25 cellular contexts compared by ENCODE assay signal in genomic region chr19:49854861-49855263, GRCh38. TPM values are rescaled to one million over a fixed set of nuclear protein-coding genes. Genes with fewer than 3 reads are reported as not detected.
DNase-seq lines count a peak whose midpoint lies in the region; ATAC-seq, FAIRE-seq and TF ChIP-seq lines count a peak whose summit lies in the region.
"Had no signal": no experiment of that assay in that cellular context is flagged by ENCODE, and none has a peak within 500 bp of the region (broad histone marks: within the 10 kb centered on the region; RNA-seq: fewer than 3 reads in every experiment).

No MANE protein-coding gene starts in this region.

- H3K36me3 Mint-ChIP-seq in T-helper 17 cell (ENCODE audit: low read depth): no peaks in the 10 kb centered on the region
- peaks cover 34% of the 10 kb centered on the region for H3K36me3 Mint-ChIP-seq in effector memory CD8-positive, alpha-beta T cell (ENCODE audit: insufficient read depth)
- H3K36me3 Mint-ChIP-seq: natural killer cell had no signal

- no peaks in the 10 kb centered on the region for H3K9me3 ChIP-seq in T-helper 17 cell (ENCODE audit: control insufficient read depth, low read length, poor library complexity, severe bottlenecking)
- H3K9me3 ChIP-seq in pancreas: no peaks in the 10 kb centered on the region
- H3K9me3 ChIP-seq: BLaER1 treated with 17β-estradiol and CSF1 and Interleukin-3, amounts not matched to agents 10 nM and 100 nM; HAP-1; left lung; ovary; Peyer's patch; sigmoid colon had no signal

- no peak overlapping the region for H3K4me3 Mint-ChIP-seq in T-helper 17 cell
- H3K4me3 Mint-ChIP-seq in effector memory CD8-positive, alpha-beta T cell: no peak overlapping the region
- H3K4me3 Mint-ChIP-seq: activated CD8-positive, alpha-beta T cell treated with anti-CD3 and anti-CD28 coated beads for 36 hours; activated T-cell treated with anti-CD3 and anti-CD28 coated beads, Interleukin-2, amount 50 U/mL, for 72 hours; natural killer cell had no signal

- H3K27ac Mint-ChIP-seq in T-helper 17 cell: peak overlapping the region; percentile 61
- H3K27ac Mint-ChIP-seq in effector memory CD8-positive, alpha-beta T cell: peak overlapping the region in 1 of 2 donors; percentile 73
- H3K27ac Mint-ChIP-seq: activated CD8-positive, alpha-beta T cell treated with anti-CD3 and anti-CD28 coated beads for 36 hours; activated T-cell treated with anti-CD3 and anti-CD28 coated beads, Interleukin-2, amount 50 U/mL, for 72 hours had no signal

- 81 to 86% methylated on average over 16 of the region's 16 CpGs for WGBS in pancreas, 2 donors

- H3K27me3 Mint-ChIP-seq in T-helper 17 cell: no peaks in the 10 kb centered on the region
- H3K27me3 Mint-ChIP-seq in effector memory CD8-positive, alpha-beta T cell: no peaks in the 10 kb centered on the region
- H3K27me3 Mint-ChIP-seq: activated CD8-positive, alpha-beta T cell treated with anti-CD3 and anti-CD28 coated beads for 36 hours had no signal

- DNase-seq in activated CD8-positive, alpha-beta memory T cell treated with anti-CD3 and anti-CD28 coated beads, Interleukin-2, amount 50 U/mL, for 4 hours: peak; percentile 16
- DNase-seq in activated CD8-positive, alpha-beta memory T cell treated with anti-CD3 and anti-CD28 coated beads, Interleukin-2, amount 50 U/mL, for 48 hours: no peak
- DNase-seq in T-helper 17 cell (no peak), pancreas (peak in 4 of 6 donors; percentile 31 to 84 (median 57)), NCI-H2171 (lab: John Stamatoyannopoulos, UW) (no peak)
- no peak for DNase-seq in effector memory CD8-positive, alpha-beta T cell
- DNase-seq: activated CD8-positive, alpha-beta T cell treated with anti-CD3 and anti-CD28 coated beads for 36 hours; activated T-cell treated with anti-CD3 and anti-CD28 coated beads, Interleukin-2, amount 50 U/mL, for 72 hours; effector CD4-positive, alpha-beta T cell; foreskin keratinocyte; hippocampal formation; midbrain; natural killer cell; NCI-H1417; NCI-H2107; sigmoid colon; stimulated activated CD4-positive, alpha-beta T cell treated with anti-CD3 and anti-CD28 coated beads, Interleukin-15, amount 100 ng/mL, for 24 hours had no signal

- H3K4me1 ChIP-seq in pancreas: peaks cover 0 to 7% (median 0%) of the 10 kb centered on the region in 3 donors
- H3K4me1 ChIP-seq: foreskin keratinocyte had no signal

- peaks cover 22% of the 10 kb centered on the region for H3K4me1 Mint-ChIP-seq in T-helper 17 cell
- H3K4me1 Mint-ChIP-seq in effector memory CD8-positive, alpha-beta T cell (ENCODE audit: low read depth in 2 of 2): peaks cover 20 to 23% of the 10 kb centered on the region in 2 donors

- ATAC-seq in T-helper 17 cell (no peak), pancreas (no peak)
- no peak for ATAC-seq in effector memory CD8-positive, alpha-beta T cell (replicated peaks)
- ATAC-seq: activated CD8-positive, alpha-beta T cell treated with anti-CD3 and anti-CD28 coated beads for 36 hours; activated naive CD4-positive, alpha-beta T cell treated with anti-CD3 and anti-CD28 coated beads, Interleukin-2, amount 50 U/mL, for 72 hours; activated T-cell treated with anti-CD3 and anti-CD28 coated beads, Interleukin-2, amount 50 U/mL, for 72 hours; foreskin keratinocyte; left lung; natural killer cell had no signal

- H3K36me3 ChIP-seq in pancreas: peaks cover 0 to 31% (median 10%) of the 10 kb centered on the region in 3 donors
- H3K36me3 ChIP-seq: ovary had no signal

- no peaks in the 10 kb centered on the region for H3K9me3 Mint-ChIP-seq in effector memory CD8-positive, alpha-beta T cell
- H3K9me3 Mint-ChIP-seq: activated T-cell treated with anti-CD3 and anti-CD28 coated beads, Interleukin-2, amount 50 U/mL, for 72 hours; natural killer cell had no signal

- no peak for FAIRE-seq in pancreas (lab: Jason Lieb, UNC)
- FAIRE-seq: astrocyte, GM12891 had no signal

- H3K4me3 ChIP-seq in pancreas: no peak overlapping the region
- H3K4me3 ChIP-seq: BLaER1 treated with 17β-estradiol and CSF1 and Interleukin-3, amounts not matched to agents 10 nM and 100 nM; HAP-1; left lung; ovary; Peyer's patch; sigmoid colon had no signal

- no peak for TF ChIP-seq CTCF in pancreas (IDR thresholded peaks at IDR 0.05)

- no peaks in the 10 kb centered on the region for H3K27me3 ChIP-seq in pancreas
- H3K27me3 ChIP-seq: BLaER1 treated with 17β-estradiol and CSF1 and Interleukin-3, amounts not matched to agents 10 nM and 100 nM; foreskin keratinocyte; ovary; Peyer's patch; sigmoid colon had no signal

- no peak overlapping the region for H3K27ac ChIP-seq in pancreas
- H3K27ac ChIP-seq: foreskin keratinocyte, left lung, Peyer's patch had no signal

- intact Hi-C loops in pancreas (cut with DNase I): no loop called here

RNA-seq across cellular contexts. Expression of gene PTOV1, which starts 3.9 kb away (rescaled TPM):
- total RNA-seq in T-helper 17 cell (100 to 1,000 TPM; 125 to 162 TPM), pancreas (100 to 1,000 TPM in 1 of 6 donors, 10 to 100 TPM in 5; 48.8 to 116 (median 72.8) TPM)
- polyA plus RNA-seq in pancreas: 100 to 1,000 TPM; 177 to 191 TPM

RNA-seq across cellular contexts. Expression of gene PNKP, which starts 12.5 kb away (rescaled TPM):
- total RNA-seq in T-helper 17 cell (100 to 1,000 TPM; 170 to 196 TPM), pancreas (10 to 100 TPM; 28.7 to 52.4 (median 34.6) TPM)
- 100 to 1,000 TPM in 1 of 2 donors, 10 to 100 TPM in 1; 76.0 to 154 TPM for polyA plus RNA-seq in pancreas

RNA-seq across cellular contexts. Expression of gene AKT1S1, which starts 22.3 kb away (rescaled TPM):
- total RNA-seq in T-helper 17 cell (10 to 100 TPM; 19.2 to 33.8 TPM), pancreas (10 to 100 TPM; 13.8 to 22.1 (median 16.2) TPM)
- polyA plus RNA-seq in pancreas: 10 to 100 TPM; 22.7 to 31.1 TPM

RNA-seq across cellular contexts. Expression of gene TBC1D17, which starts 22.6 kb away (rescaled TPM):
- total RNA-seq in T-helper 17 cell (10 to 100 TPM; 44.1 to 57.3 TPM), pancreas (10 to 100 TPM; 21.0 to 34.3 (median 29.9) TPM)
- 10 to 100 TPM; 74.0 to 99.3 TPM for polyA plus RNA-seq in pancreas

RNA-seq across cellular contexts. Expression of gene MED25, which starts 36.8 kb away (rescaled TPM):
- total RNA-seq in T-helper 17 cell: 100 to 1,000 TPM in 1 of 2 donors, 10 to 100 TPM in 1; 94.8 to 108 TPM
- 10 to 100 TPM; 19.4 to 34.9 (median 24.3) TPM for total RNA-seq in pancreas
- polyA plus RNA-seq in pancreas: 10 to 100 TPM; 56.8 to 60.0 TPM

Comparison
In these comparisons a context has a peak if more than half of its experiments do, and no peak if none do; other contexts are left out.
1. DNase-seq: peak in activated CD8-positive, alpha-beta memory T cell treated with anti-CD3 and anti-CD28 coated beads, Interleukin-2, amount 50 U/mL, for 4 hours (single experiment) and pancreas (4 of 6); none in activated CD8-positive, alpha-beta memory T cell treated with anti-CD3 and anti-CD28 coated beads, Interleukin-2, amount 50 U/mL, for 48 hours (single experiment), T-helper 17 cell (0 of 3), effector memory CD8-positive, alpha-beta T cell (0 of 3) and NCI-H2171 (single experiment).